ENCODE assay signal across 8 cellular contexts in the genomic region with DNA sequence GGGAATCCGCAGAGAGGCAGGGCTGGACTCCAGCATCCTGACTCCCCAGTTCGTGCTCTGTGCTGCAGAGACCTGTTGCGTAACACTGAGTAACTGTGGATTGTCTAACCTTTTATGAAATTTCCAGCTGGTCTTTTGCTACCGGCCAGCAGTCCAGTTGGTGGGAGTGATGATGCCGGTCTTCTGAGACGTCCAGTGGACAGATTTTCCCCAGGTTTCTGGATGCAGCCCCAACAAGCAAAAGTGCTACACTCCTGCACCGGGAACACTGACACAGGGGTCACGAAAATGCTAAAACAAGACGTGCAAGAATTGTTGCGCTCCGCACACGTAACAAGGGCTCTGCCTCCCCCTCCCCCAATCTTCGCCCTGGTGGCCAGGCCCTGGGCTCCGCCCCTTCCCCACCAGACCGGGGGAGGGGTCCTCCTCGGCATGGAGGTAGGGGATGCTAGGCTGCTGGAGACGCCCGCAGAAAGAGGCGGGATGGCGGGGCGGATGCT. TPM values are rescaled to one million over a fixed set of nuclear protein-coding genes. Genes with fewer than 3 reads are reported as not detected.
DNase-seq lines count a peak whose midpoint lies in the region; ATAC-seq and TF ChIP-seq lines count a peak whose summit lies in the region.

No MANE protein-coding gene starts in this region.

- H3K9ac ChIP-seq in iPS-18a (ENCODE audit: low read length) (peak overlapping the region; percentile 63), skeletal muscle satellite cell (ENCODE audit: low read depth, low read length) (peak overlapping the region; percentile 88)

- H3K4me1 ChIP-seq in iPS-18a (ENCODE audit: control insufficient read depth, low read depth, low read length) (peaks cover 12% of the 10 kb centered on the region), skeletal muscle satellite cell (ENCODE audit: control insufficient read depth, insufficient read depth, low read length) (peaks cover 41% of the 10 kb centered on the region)

- H3K27me3 ChIP-seq in iPS-18a (ENCODE audit: control insufficient read depth, insufficient read depth, low read length) (peaks cover 6% of the 10 kb centered on the region), skeletal muscle satellite cell (ENCODE audit: control insufficient read depth, insufficient read depth, low read length) (no peaks in the 10 kb centered on the region)

- H3K36me3 Mint-ChIP-seq in CD14-positive monocyte, result peaks cover 7 to 8% of the 10 kb centered on the region in 2 donors

- ATAC-seq in HG02798 (IDR thresholded peaks at IDR 0.05; ENCODE audit: poor library complexity, unreplicated experiment), result no peak
- ATAC-seq in HG03432 (IDR thresholded peaks at IDR 0.05; ENCODE audit: unreplicated experiment), result no peak
- no peak for ATAC-seq in HG03280 (IDR thresholded peaks at IDR 0.05; ENCODE audit: unreplicated experiment)

- no peak for TF ChIP-seq CTCF in CD14-positive monocyte (IDR thresholded peaks at IDR 0.05)

- H3K27ac Mint-ChIP-seq in CD14-positive monocyte, result peak overlapping the region in 1 of 7 donors; percentile 72

- DNase-seq in CD14-positive monocyte (ENCODE audit: low spot score) (no peak), KBM-7 (peak; percentile 70), amniotic epithelial cell (ENCODE audit: low read depth) (peak; percentile 93)

- in situ Hi-C loops in KBM-7 (cut with MboI; ENCODE audit: low pct_unique_long_range_greater_than_20kb, low sequenced_read_pairs), result no loop called here

- H3K36me3 ChIP-seq in iPS-18a (ENCODE audit: control insufficient read depth, low read depth, low read length) (no peaks in the 10 kb centered on the region), skeletal muscle satellite cell (ENCODE audit: insufficient read depth, low read length) (peaks cover 12% of the 10 kb centered on the region)

- H3K4me3 Mint-ChIP-seq in CD14-positive monocyte, result peak overlapping the region; percentile 76 to 90

- no peak overlapping the region for H3K27ac ChIP-seq in iPS-18a (ENCODE audit: low read length)

- H3K4me3 ChIP-seq in iPS-18a (ENCODE audit: low read length) (peak overlapping the region; percentile 83), skeletal muscle satellite cell (ENCODE audit: low read length) (peak overlapping the region; percentile 81)

- intact Hi-C loops in CD14-positive monocyte (cut with micrococcal nuclease), result no loop called here

- H3K27me3 Mint-ChIP-seq in CD14-positive monocyte (ENCODE audit: low read depth in 3 of 3), result peaks cover 28 to 44% (median 39%) of the 10 kb centered on the region in 3 donors

- H3K9me3 ChIP-seq in iPS-18a (ENCODE audit: control insufficient read depth, low read depth, low read length) (no peaks in the 10 kb centered on the region), skeletal muscle satellite cell (replicated peaks; ENCODE audit: low read length) (no peaks in the 10 kb centered on the region)

- H3K9me3 Mint-ChIP-seq in CD14-positive monocyte, result peaks cover 0 to 5% (median 2%) of the 10 kb centered on the region in 7 donors

- peak overlapping the region; percentile 99 for H3K4me2 ChIP-seq in skeletal muscle satellite cell (ENCODE audit: low read length)

- H3K4me1 Mint-ChIP-seq in CD14-positive monocyte, result peaks cover 28% of the 10 kb centered on the region

RNA-seq across cellular contexts. Expression of a gene that starts 0.7 kb away (rescaled TPM):
- not detected for polyA plus RNA-seq in CD14-positive monocyte
- total RNA-seq in skeletal muscle satellite cell (2012; rRNA removed), result 163 and 172 TPM in 2 replicates
